Comparison of ENCODE assay signal across 8 cellular contexts in genomic region chr6:150417899-150418824, GRCh38. TPM values are rescaled to one million over a fixed set of nuclear protein-coding genes. Genes with fewer than 3 reads are reported as not detected.
DNase-seq lines count a peak whose midpoint lies in the region; ATAC-seq and TF ChIP-seq lines count a peak whose summit lies in the region.

No MANE protein-coding gene starts in this region.

- H3K4me3 Mint-ChIP-seq in WTC11 (no peak overlapping the region), nephron progenitor cell (no peak overlapping the region)

- H3K9me3 Mint-ChIP-seq in WTC11 (peaks cover 18% of the 10 kb centered on the region), nephron progenitor cell (peaks cover 26% of the 10 kb centered on the region)

- H3K27ac Mint-ChIP-seq in WTC11 (no peak overlapping the region), nephron progenitor cell (no peak overlapping the region)

- POLR2A ChIA-PET in WTC11 (lab: Charles Lee), result interaction anchor here (1.0 to 1.3 kb wide), 2 partner anchors 181 to 397 kb away, joined by 3 to 6 read pairs; partner anchors contain the start of gene PLEKHG1

- H3K36me3 Mint-ChIP-seq in WTC11, result 0 out of 2 replicates have a peak, but pooled peaks cover 2% of the 10 kb centered on the region
- H3K36me3 Mint-ChIP-seq in nephron progenitor cell (ENCODE audit: low read depth), result peaks cover 13% of the 10 kb centered on the region

- CTCF ChIA-PET in WTC11 (lab: Charles Lee), result interaction anchor here (0.6 to 2.8 kb wide), 26 partner anchors 11 to 402 kb away, joined by 3 to 40 read pairs (median 4); partner anchors contain the start of gene PLEKHG1

- TF ChIP-seq CTCF in AG09309 (IDR thresholded peaks at IDR 0.05; ENCODE audit: control insufficient read depth, insufficient read depth, low read depth, low read length, missing control alignments) (peak; percentile 73), GM12865 (IDR thresholded peaks at IDR 0.05; ENCODE audit: insufficient read depth, low read depth, low read length, missing control alignments) (peak; percentile 81), WTC11 (IDR thresholded peaks at IDR 0.05) (no peak), fibroblast of mammary gland (conservative IDR thresholded peaks at IDR 0.05; ENCODE audit: control insufficient read depth, insufficient read depth, low read depth, low read length) (peak; percentile 89), nephron progenitor cell (IDR thresholded peaks at IDR 0.05) (peak; percentile 74)

- H3K4me3 ChIP-seq in AG09309 (ENCODE audit: control insufficient read depth, low read depth, low read length) (peak overlapping the region; percentile 35), GM12865 (ENCODE audit: low read depth, low read length) (no peak overlapping the region), fibroblast of mammary gland (ENCODE audit: control insufficient read depth, low read depth, low read length) (peak overlapping the region; percentile 16)

- peaks cover 6% of the 10 kb centered on the region for H3K4me1 Mint-ChIP-seq in WTC11
- H3K4me1 Mint-ChIP-seq in nephron progenitor cell, result peaks cover 18% of the 10 kb centered on the region

- peak; percentile 83 for DNase-seq in AG09309 (ENCODE audit: low read depth)
- peak; percentile 70 for DNase-seq in GM12865 (ENCODE audit: low read depth)
- DNase-seq in NCI-H2107 (lab: John Stamatoyannopoulos, UW), result peak; percentile 52
- no peak for DNase-seq in WTC11 (ENCODE audit: low spot score)
- DNase-seq in fibroblast of mammary gland (ENCODE audit: low read depth), result peak; percentile 82
- DNase-seq in nephron progenitor cell, result peak; percentile 17
- no peak for DNase-seq in T1000 (lab: John Stamatoyannopoulos, UW)

- H3K27me3 Mint-ChIP-seq in WTC11 (ENCODE audit: low read depth), result no peaks in the 10 kb centered on the region
- H3K27me3 Mint-ChIP-seq in nephron progenitor cell (ENCODE audit: low read depth, poor library complexity), result peaks cover 35% of the 10 kb centered on the region

- ATAC-seq in HG02885 (IDR thresholded peaks at IDR 0.05; ENCODE audit: poor library complexity, unreplicated experiment), result peak; percentile 74
- peak; percentile 67 for ATAC-seq in WTC11

TF ChIP-seq in WTC11, 78 proteins besides CTCF, POLR2A, EP300 and RAD21:
- TF ChIP-seq GTF2I (CRISPR knock-in tag; conservative IDR thresholded peaks at IDR 0.05) (no peak), TEAD4 (CRISPR knock-in tag; IDR thresholded peaks at IDR 0.05) (no peak), ZNF396 (CRISPR knock-in tag; IDR thresholded peaks at IDR 0.05; ENCODE audit: borderline replicate concordance) (no peak)
- TF ChIP-seq, protein P1, sequence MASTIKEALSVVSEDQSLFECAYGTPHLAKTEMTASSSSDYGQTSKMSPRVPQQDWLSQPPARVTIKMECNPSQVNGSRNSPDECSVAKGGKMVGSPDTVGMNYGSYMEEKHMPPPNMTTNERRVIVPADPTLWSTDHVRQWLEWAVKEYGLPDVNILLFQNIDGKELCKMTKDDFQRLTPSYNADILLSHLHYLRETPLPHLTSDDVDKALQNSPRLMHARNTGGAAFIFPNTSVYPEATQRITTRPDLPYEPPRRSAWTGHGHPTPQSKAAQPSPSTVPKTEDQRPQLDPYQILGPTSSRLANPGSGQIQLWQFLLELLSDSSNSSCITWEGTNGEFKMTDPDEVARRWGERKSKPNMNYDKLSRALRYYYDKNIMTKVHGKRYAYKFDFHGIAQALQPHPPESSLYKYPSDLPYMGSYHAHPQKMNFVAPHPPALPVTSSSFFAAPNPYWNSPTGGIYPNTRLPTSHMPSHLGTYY (CRISPR knock-in tag; IDR thresholded peaks at IDR 0.05), result no peak
- TF ChIP-seq, protein P2, sequence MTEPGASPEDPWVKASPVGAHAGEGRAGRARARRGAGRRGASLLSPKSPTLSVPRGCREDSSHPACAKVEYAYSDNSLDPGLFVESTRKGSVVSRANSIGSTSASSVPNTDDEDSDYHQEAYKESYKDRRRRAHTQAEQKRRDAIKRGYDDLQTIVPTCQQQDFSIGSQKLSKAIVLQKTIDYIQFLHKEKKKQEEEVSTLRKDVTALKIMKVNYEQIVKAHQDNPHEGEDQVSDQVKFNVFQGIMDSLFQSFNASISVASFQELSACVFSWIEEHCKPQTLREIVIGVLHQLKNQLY (CRISPR knock-in tag; IDR thresholded peaks at IDR 0.05), result no peak

RNA-seq across cellular contexts. Expression of gene IYD, which starts 49.4 kb away (rescaled TPM):
- total RNA-seq in WTC11 (2021), result 0.07 TPM in 1 of 3 replicates, not detected in the others

Comparison
In these comparisons a context has a peak if more than half of its experiments do, and no peak if none do; other contexts are left out.
1. DNase-seq: peak in AG09309 (single experiment), GM12865 (single experiment), NCI-H2107 (single experiment), fibroblast of mammary gland (single experiment) and nephron progenitor cell (single experiment); none in WTC11 (single experiment) and T1000 (single experiment).